ENCODE assay signal across 15 cellular contexts in the genomic region with DNA sequence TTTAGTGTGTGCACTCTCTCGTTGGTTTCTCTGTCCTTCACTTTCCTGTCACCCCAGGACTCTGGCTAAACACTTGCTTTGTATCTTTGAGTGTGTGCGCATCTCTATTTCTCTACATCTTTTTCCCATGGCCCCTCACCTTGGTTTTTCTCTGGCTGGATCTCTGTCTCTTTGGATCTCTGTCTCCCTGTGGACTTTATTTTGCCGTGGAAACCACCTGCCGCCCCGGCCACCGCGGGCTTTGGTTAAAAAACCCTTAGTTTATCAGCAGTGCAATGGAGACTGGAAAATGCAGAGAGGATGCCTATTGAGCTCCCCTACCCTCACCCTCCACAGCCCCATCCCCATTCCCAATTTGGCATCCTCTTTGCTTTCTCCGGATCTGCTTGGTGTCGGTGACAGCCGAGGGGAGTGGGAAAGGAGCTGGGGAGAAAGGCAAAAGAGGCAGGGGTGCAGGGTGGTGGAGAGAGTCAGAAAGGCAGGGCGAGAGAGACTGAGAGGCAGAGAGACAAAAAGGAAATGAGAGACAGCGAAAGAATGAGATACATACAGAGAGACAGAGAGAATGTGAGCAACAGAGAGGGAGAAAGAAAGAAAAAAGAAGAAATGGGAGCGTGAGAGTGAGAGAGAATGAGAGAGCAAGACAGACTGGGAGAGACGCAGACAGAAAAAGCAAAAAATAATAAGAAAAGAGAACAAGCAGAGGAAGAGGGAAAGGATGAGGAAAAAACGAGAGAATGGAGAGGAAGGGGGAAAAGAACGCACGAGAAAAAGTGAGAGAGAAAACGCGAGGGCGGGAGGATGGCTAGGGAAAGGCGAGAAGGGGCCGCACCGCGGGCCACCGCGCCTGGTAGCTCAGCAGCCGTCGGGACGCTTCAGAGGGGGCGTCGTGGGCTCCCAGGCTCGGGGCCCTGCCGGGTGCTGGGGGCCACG. TPM values are rescaled to one million over a fixed set of nuclear protein-coding genes. Genes with fewer than 3 reads are reported as not detected.
DNase-seq lines count a peak whose midpoint lies in the region; ATAC-seq, FAIRE-seq and TF ChIP-seq lines count a peak whose summit lies in the region.
"Had no signal": no experiment of that assay in that cellular context is flagged by ENCODE, and none has a peak within 500 bp of the region (broad histone marks: within the 10 kb centered on the region; RNA-seq: fewer than 3 reads in every experiment).

No MANE protein-coding gene starts in this region.

- TF ChIP-seq POLR2A in A549 (IDR thresholded peaks at IDR 0.05; ENCODE audit: low read length) = no peak
- no peak for TF ChIP-seq POLR2A in GM12878 (IDR thresholded peaks at IDR 0.05; ENCODE audit: low read depth, low read length)

- 9% methylated on average over 34 of the region's 34 CpGs for WGBS in A549 (ENCODE audit: missing lambda C conversion rate)
- WGBS in GM12878 (ENCODE audit: insufficient coverage, insufficient replicate concordance, low lambda C conversion rate, missing lambda C conversion rate) = 30% methylated on average over 31 of the region's 34 CpGs

- CTCF ChIA-PET in A549 (lab: Yijun Ruan, JAX) = interaction anchor here (1.2 kb wide), 1 partner anchor 43 kb away, joined by 3 read pairs; no protein-coding TSS in a partner anchor
- CTCF ChIA-PET in GM12878 (lab: Yijun Ruan, JAX) = no interaction called here
- CTCF ChIA-PET in naive thymus-derived CD4-positive, alpha-beta T cell (lab: Charles Lee) = no interaction called here

- H3K36me3 ChIP-seq in GM12878 (ENCODE audit: control insufficient read depth in 2 of 2, insufficient read depth in 2 of 2, low read length in 1 of 2) (no peaks in the 10 kb centered on the region), Karpas-422 (ENCODE audit: insufficient read depth, low read length) (no peaks in the 10 kb centered on the region)
- H3K36me3 ChIP-seq in naive thymus-derived CD4-positive, alpha-beta T cell (ENCODE audit: control insufficient read depth in 2 of 3, insufficient read depth in 3 of 3, low read length in 3 of 3) = no peaks in the 10 kb centered on the region
- H3K36me3 ChIP-seq: prostate gland had no signal

- H4K20me1 ChIP-seq in GM12878 (ENCODE audit: control insufficient read depth, insufficient read depth) (no peaks in the 10 kb centered on the region), Karpas-422 (ENCODE audit: insufficient read depth, low read depth, low read length) (no peaks in the 10 kb centered on the region)

- RAD21 ChIA-PET in GM12878 (lab: Charles Lee; ENCODE audit: unreplicated experiment) = no interaction called here

- peaks cover 15 to 69% (median 37%) of the 10 kb centered on the region in 5 donors for H3K27me3 Mint-ChIP-seq in naive thymus-derived CD4-positive, alpha-beta T cell
- peaks cover 37% of the 10 kb centered on the region for H3K27me3 Mint-ChIP-seq in T-helper 17 cell

- H3K9ac ChIP-seq in GM12878 (ENCODE audit: control insufficient read depth, insufficient read depth, low read length) (no peak overlapping the region), Karpas-422 (ENCODE audit: low read length) (no peak overlapping the region)

- peak overlapping the region; percentile 79 for H3K4me2 ChIP-seq in A549
- H3K4me2 ChIP-seq in GM12878 (ENCODE audit: control insufficient read depth, insufficient read depth) = no peak overlapping the region; the same call in 1 of the 2 replicates
- H3K4me2 ChIP-seq in Karpas-422 (ENCODE audit: low read depth, low read length, poor library complexity, severe bottlenecking) = no peak overlapping the region

- no peak for FAIRE-seq in A549 (lab: Jason Lieb, UNC)
- FAIRE-seq in GM12878 (lab: Jason Lieb, UNC) = no peak

- no peak overlapping the region for H3K27ac ChIP-seq in A549
- no peak overlapping the region for H3K27ac ChIP-seq in GM12878 (ENCODE audit: control insufficient read depth, insufficient read depth)
- H3K27ac ChIP-seq in naive thymus-derived CD4-positive, alpha-beta T cell (ENCODE audit: low read depth, low read length) = no peak overlapping the region
- H3K27ac ChIP-seq in Karpas-422 (ENCODE audit: low read length) = no peak overlapping the region
- H3K27ac ChIP-seq: prostate gland, testis had no signal

- H3K79me2 ChIP-seq in GM12878 (ENCODE audit: control insufficient read depth, insufficient read depth, low read length) (no peaks in the 10 kb centered on the region), Karpas-422 (ENCODE audit: low read length) (no peaks in the 10 kb centered on the region)

- TF ChIP-seq EP300 in A549 (IDR thresholded peaks at IDR 0.05) (no peak), GM12878 (IDR thresholded peaks at IDR 0.05; ENCODE audit: borderline replicate concordance in 1 of 2, control insufficient read depth in 1 of 2, low read depth in 2 of 2, low read length in 2 of 2) (no peak)

- in situ Hi-C loops in GM12878 (cut with MboI) = no loop called here

- peaks cover 4 to 13% (median 11%) of the 10 kb centered on the region in 7 donors for H3K4me1 Mint-ChIP-seq in naive thymus-derived CD4-positive, alpha-beta T cell
- H3K4me1 Mint-ChIP-seq in T-helper 17 cell = peaks cover 9% of the 10 kb centered on the region

- H2AFZ ChIP-seq in GM12878 (ENCODE audit: control insufficient read depth, low read depth, low read length) = no peak overlapping the region
- no peak overlapping the region for H2AFZ ChIP-seq in Karpas-422 (ENCODE audit: low read length)

- ATAC-seq in A549 (no peak; a peak in 1 of 6 replicates), GM19023 (IDR thresholded peaks at IDR 0.05; ENCODE audit: unreplicated experiment) (peak; percentile 6), GM12878 (no peak), T-helper 17 cell (no peak)
- no peak for ATAC-seq in naive thymus-derived CD4-positive, alpha-beta T cell

- peaks cover 3 to 6% of the 10 kb centered on the region in 2 experiments; a peak in 3 of 4 replicates for H3K27me3 ChIP-seq in GM12878 (replicated peaks in 1 of 2; ENCODE audit: control insufficient read depth in 2 of 2, insufficient read depth in 2 of 2, low read length in 1 of 2)
- H3K27me3 ChIP-seq in naive thymus-derived CD4-positive, alpha-beta T cell (ENCODE audit: control insufficient read depth in 2 of 2, insufficient read depth in 2 of 2, low read length in 2 of 2) = peaks cover 0 to 6% of the 10 kb centered on the region in 2 donors
- no peaks in the 10 kb centered on the region for H3K27me3 ChIP-seq in Karpas-422 (ENCODE audit: low read length)
- H3K27me3 ChIP-seq: testis had no signal

- POLR2A ChIA-PET in A549 (lab: Yijun Ruan, JAX) (no interaction called here), GM12878 (lab: Charles Lee) (no interaction called here)
- POLR2A ChIA-PET in naive thymus-derived CD4-positive, alpha-beta T cell (lab: Charles Lee) = interaction anchor here (1.1 kb wide), 1 partner anchor 18 kb away, joined by 3 read pairs; no protein-coding TSS in a partner anchor

- intact Hi-C loops in GM12878 (cut with micrococcal nuclease; ENCODE audit: unreplicated experiment) = no loop called here
- intact Hi-C loops in naive thymus-derived CD4-positive, alpha-beta T cell (cut with micrococcal nuclease) = loop anchor here (1.0 kb wide), 1 partner anchor 19 kb away; no protein-coding TSS in a partner anchor

- no peak for TF ChIP-seq RAD21 in A549 (conservative IDR thresholded peaks at IDR 0.05 in 1 of 2, IDR thresholded peaks at IDR 0.05 in 1 of 2)
- no peak for TF ChIP-seq RAD21 in GM12878 (IDR thresholded peaks at IDR 0.05; ENCODE audit: insufficient read depth, low read depth, low read length)

- H3K4me3 ChIP-seq in A549 = peak overlapping the region; percentile 32; the same call in 2 of the 3 replicates
- H3K4me3 ChIP-seq in GM12878 = peak overlapping the region; percentile 46; the same call in 1 of the 2 replicates
- peak overlapping the region; percentile 64 for H3K4me3 ChIP-seq in naive thymus-derived CD4-positive, alpha-beta T cell (ENCODE audit: low read length)
- H3K4me3 ChIP-seq in Karpas-422 (ENCODE audit: low read length) = no peak overlapping the region

- SMC1A ChIA-PET in GM12878 (lab: Charles Lee; ENCODE audit: uncharacterized antibody, unreplicated experiment) = interaction anchor here (0.5 kb wide), 1 partner anchor 450 kb away, joined by 3 read pairs; no protein-coding TSS in a partner anchor

- BruUV-seq in GM12878 (replicated peaks; lab: Mats Ljungman, UMichigan) = no TSS peak

- H3K36me3 Mint-ChIP-seq in naive thymus-derived CD4-positive, alpha-beta T cell = peaks cover 0 to 4% (median 0%) of the 10 kb centered on the region in 5 donors
- H3K36me3 Mint-ChIP-seq in T-helper 17 cell (ENCODE audit: low read depth) = peaks cover 5% of the 10 kb centered on the region

- no peaks in the 10 kb centered on the region for H3K9me3 ChIP-seq in A549
- no peaks in the 10 kb centered on the region; the same call in 2 of the 3 replicates for H3K9me3 ChIP-seq in GM12878 (replicated peaks; ENCODE audit: control insufficient read depth, insufficient read depth, low read length)
- no peaks in the 10 kb centered on the region for H3K9me3 ChIP-seq in naive thymus-derived CD4-positive, alpha-beta T cell (ENCODE audit: control insufficient read depth in 2 of 3, low read length in 3 of 3)
- no peaks in the 10 kb centered on the region for H3K9me3 ChIP-seq in Karpas-422 (ENCODE audit: low read length)
- no peaks in the 10 kb centered on the region for H3K9me3 ChIP-seq in T-helper 17 cell (ENCODE audit: control insufficient read depth, low read length, poor library complexity, severe bottlenecking)
- H3K9me3 ChIP-seq: prostate gland, testis had no signal

- TF ChIP-seq CTCF in A549 (IDR thresholded peaks at IDR 0.05) = no peak
- no peak for TF ChIP-seq CTCF in GM12878 (IDR thresholded peaks at IDR 0.05 in 2 of 3, conservative IDR thresholded peaks at IDR 0.05 in 1 of 3; ENCODE audit: control insufficient read depth in 2 of 3, extremely low read depth in 1 of 3, insufficient read depth in 1 of 3, low read depth in 3 of 3, low read length in 3 of 3)

- H3K27ac Mint-ChIP-seq in naive thymus-derived CD4-positive, alpha-beta T cell = no peak overlapping the region
- no peak overlapping the region for H3K27ac Mint-ChIP-seq in T-helper 17 cell

- H3K9me2 ChIP-seq in Karpas-422 (replicated peaks; ENCODE audit: insufficient read depth, low read length) = no peaks in the 10 kb centered on the region

- H3K4me1 ChIP-seq in A549 = peaks cover 6% of the 10 kb centered on the region; the same call in 2 of the 3 replicates
- no peaks in the 10 kb centered on the region for H3K4me1 ChIP-seq in GM12878 (ENCODE audit: control insufficient read depth, insufficient read depth, low read length)
- H3K4me1 ChIP-seq in naive thymus-derived CD4-positive, alpha-beta T cell (ENCODE audit: control insufficient read depth in 2 of 2, insufficient read depth in 2 of 2, low read length in 2 of 2) = peaks cover 10 to 14% of the 10 kb centered on the region in 2 donors
- no peaks in the 10 kb centered on the region for H3K4me1 ChIP-seq in Karpas-422 (ENCODE audit: low read length)
- H3K4me1 ChIP-seq: prostate gland, testis had no signal

- no peaks in the 10 kb centered on the region for H3K9me3 Mint-ChIP-seq in naive thymus-derived CD4-positive, alpha-beta T cell

- DNase-seq in A549 (ENCODE audit: low read depth in 1 of 2, low spot score in 1 of 2) (no peak), GM12878 (ENCODE audit: low read depth, low spot score) (no peak), cerebellar cortex (ENCODE audit: low spot score) (no peak), Karpas-422 (no peak), T-helper 17 cell (no peak), NCI-H69 (lab: John Stamatoyannopoulos, UW) (no peak)
- no peak for DNase-seq in naive thymus-derived CD4-positive, alpha-beta T cell
- DNase-seq: activated CD4-positive, alpha-beta T cell treated with anti-CD3 and anti-CD28 coated beads, Interleukin-2, amount 50 U/mL, for 1 hour; glutamatergic neuron; NCI-H1105 treated with DMSO at 0.1 percent for 48 hours; NCI-H2171 treated with DMSO at 0.1 percent for 48 hours; T-helper 9 cell; testis had no signal

- no peak overlapping the region for H3K4me3 Mint-ChIP-seq in naive thymus-derived CD4-positive, alpha-beta T cell
- no peak overlapping the region for H3K4me3 Mint-ChIP-seq in T-helper 17 cell

RNA-seq across cellular contexts. Expression of a gene that starts 0.7 kb away (rescaled TPM):
- not detected in 2 replicates for polyA plus RNA-seq in A549 (2011; rRNA removed)
- polyA plus RNA-seq in A549 (2012; cell fraction: cytosol; rRNA removed) = not detected in 2 replicates
- not detected in 2 replicates for polyA plus RNA-seq in A549 (2012; cell fraction: nucleus; rRNA removed)
- not detected in 3 replicates for polyA plus RNA-seq in A549 (2017; fragmentation: RNase III; extraction: RNeasy Plus Mini Kit Qiagen cat#74134 plus additional on column Dnase treatment)
- polyA minus RNA-seq in A549 (2011; rRNA and poly(A)+ RNA removed) = not detected in 2 replicates
- total RNA-seq in GM12878 (2013; cell fraction: nucleolus; rRNA removed) = not detected in 2 replicates
- total RNA-seq in GM12878 (2014; rRNA removed) = not detected in 2 replicates
- total RNA-seq in GM12878 (2014; rRNA removed; fragmentation: Illumina TruSeq; extraction: Trizol) = not detected in 2 replicates
- not detected in 2 replicates for total RNA-seq in GM12878 (2021)
- not detected for polyA plus RNA-seq in GM12878 (2011; ENCODE audit: low read depth)
- polyA plus RNA-seq in GM12878 (2011; rRNA removed) = not detected in 2 replicates
- not detected in 2 replicates for polyA plus RNA-seq in GM12878 (2011; cell fraction: cytosol; rRNA removed)
- not detected in 2 replicates for polyA plus RNA-seq in GM12878 (2011; cell fraction: nucleus; rRNA removed)
- polyA plus RNA-seq in GM12878 (2012) = not detected in 2 replicates
- polyA plus RNA-seq in GM12878 (2014; fragmentation: Illumina TruSeq; extraction: Trizol) = not detected in 2 replicates
- polyA plus RNA-seq in GM12878 (2014; fragmentation: Nextera tagmentation; extraction: Ambion mirVana) = not detected
- polyA plus RNA-seq in GM12878 (2014; rRNA removed) = not detected in 2 replicates
- polyA plus RNA-seq in GM12878 (2016; fragmentation: Nextera tagmentation; extraction: Ambion mirVana) = not detected
- polyA minus RNA-seq in GM12878 (2011; rRNA and poly(A)+ RNA removed) = not detected in 2 replicates
- polyA minus RNA-seq in GM12878 (2011; cell fraction: cytosol; rRNA and poly(A)+ RNA removed) = not detected in 2 replicates
- not detected in 2 replicates for polyA minus RNA-seq in GM12878 (2011; cell fraction: nucleus; rRNA and poly(A)+ RNA removed)
- total RNA-seq in naive thymus-derived CD4-positive, alpha-beta T cell = not detected
- not detected for polyA plus RNA-seq in naive thymus-derived CD4-positive, alpha-beta T cell
- total RNA-seq in Karpas-422 (2014; rRNA removed; shearing (Covaris generic); ENCODE audit: low replicate concordance) = not detected in 2 replicates
- under 1 TPM in 1 of 2 donors, not detected in 1; 0.30 TPM for total RNA-seq in T-helper 17 cell
- total RNA-seq: prostate gland, testis had no signal
